In genomic region chr5:43042176-43042625, GRCh38 we compare ENCODE assay signal across 8 cellular contexts. TPM values are rescaled to one million over a fixed set of nuclear protein-coding genes. Genes with fewer than 3 reads are reported as not detected.
DNase-seq lines count a peak whose midpoint lies in the region; ATAC-seq and TF ChIP-seq lines count a peak whose summit lies in the region.

No MANE protein-coding gene starts in this region.

- 0% methylated on average over 10 of the region's 44 CpGs for WGBS in right lobe of liver (ENCODE audit: insufficient coverage, low coverage, low lambda C conversion rate, missing lambda C conversion rate)

- peak overlapping the region; percentile 53 to 59 (median 55) for H3K4me3 ChIP-seq in right lobe of liver

- peak; percentile 15 for TF ChIP-seq POLR2A in right lobe of liver (IDR thresholded peaks at IDR 0.05)

- intact Hi-C loops in right lobe of liver (cut with DNase I), result no loop called here

- H3K27ac ChIP-seq in cingulate gyrus (ENCODE audit: low read depth, low read length), result peak overlapping the region; percentile 93
- peak overlapping the region; percentile 77 to 93 (median 91) for H3K27ac ChIP-seq in right lobe of liver

- peak in 1 of 4 donors; percentile 16 for TF ChIP-seq CTCF in right lobe of liver (IDR thresholded peaks at IDR 0.05)

- H3K9me3 ChIP-seq in right lobe of liver, result no peaks in the 10 kb centered on the region

- peaks cover 0 to 21% (median 0%) of the 10 kb centered on the region in 4 donors for H3K4me1 ChIP-seq in right lobe of liver

- H3K27me3 ChIP-seq in right lobe of liver, result peaks cover 0 to 40% of the 10 kb centered on the region in 2 donors

- ATAC-seq in HG02973 (IDR thresholded peaks at IDR 0.05; ENCODE audit: unreplicated experiment), result peak; percentile 37
- peak; percentile 40 to 57 (median 42) for ATAC-seq in right lobe of liver

- H3K36me3 ChIP-seq in right lobe of liver, result no peaks in the 10 kb centered on the region

- DNase-seq in NCI-H82 (lab: John Stamatoyannopoulos, UW), result peak; percentile 50
- DNase-seq in NCI-H82 treated with DMSO at 0.1 percent for 48 hours (lab: John Stamatoyannopoulos, UW; ENCODE audit: unreplicated experiment), result no peak
- DNase-seq in NCI-H2107 treated with DMSO at 0.1 percent for 48 hours (lab: John Stamatoyannopoulos, UW; ENCODE audit: unreplicated experiment), result peak; percentile 81
- DNase-seq in activated CD4-positive, CD25-positive, alpha-beta regulatory T cell (lab: John Stamatoyannopoulos, UW), result peak; percentile 50 to 77 (median 72)
- peak; percentile 75 to 80 (median 77) for DNase-seq in right lobe of liver
- peak; percentile 48 to 61 (median 56) for DNase-seq in stimulated activated CD4-positive, alpha-beta T cell treated with anti-CD3 and anti-CD28 coated beads, TNF-alpha, amount 100 ng/mL, for 4 hours (ENCODE audit: low read depth in 3 of 3)

RNA-seq across cellular contexts. Expression of gene ANXA2R, which starts 2.1 kb away (rescaled TPM):
- total RNA-seq in right lobe of liver, result 1 to 10 TPM in 1 of 6 experiments, under 1 TPM in 5; 0.21 to 1.1 (median 0.41) TPM
